In the genomic region with DNA sequence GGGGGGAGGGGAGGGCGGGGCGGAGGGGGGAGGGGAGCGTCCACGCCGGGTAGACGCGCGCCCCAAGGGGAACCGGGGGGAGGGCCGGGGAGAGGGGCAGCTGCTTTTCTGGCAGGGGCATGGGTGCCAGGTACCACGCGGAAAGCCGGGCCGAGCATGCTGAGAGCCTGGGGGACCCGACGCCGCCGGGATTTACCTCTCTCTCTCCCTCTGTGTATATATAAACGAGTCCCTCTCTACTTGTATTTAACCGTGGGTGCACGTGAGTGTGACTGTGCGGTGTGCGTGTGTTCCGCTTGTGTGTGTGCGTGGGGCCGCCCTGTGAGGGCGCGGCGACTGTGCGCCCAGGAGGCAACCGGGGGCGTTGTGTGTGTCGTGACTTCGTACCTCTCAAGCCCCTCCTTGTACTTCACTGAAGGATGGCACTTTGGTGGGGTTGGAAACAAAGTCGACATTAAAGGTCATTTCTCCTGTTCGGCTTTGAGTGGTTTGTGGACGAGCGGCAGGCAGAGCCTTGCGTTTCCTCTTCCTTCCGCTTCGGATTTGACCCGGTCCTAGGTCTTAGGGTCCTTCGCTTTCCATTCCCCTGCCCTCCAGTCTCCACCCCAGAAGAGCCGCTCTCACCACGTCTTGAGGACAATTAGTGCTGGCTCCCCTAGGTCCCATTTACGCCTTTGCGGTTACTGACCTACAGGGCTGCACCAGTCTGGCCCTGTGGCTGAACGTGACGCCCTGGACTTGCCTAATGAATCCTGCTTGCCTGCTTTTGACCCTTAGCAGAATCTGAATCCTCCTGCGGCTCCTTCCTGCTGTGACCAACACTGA, we compare ENCODE assay signal across 2 cellular contexts.
A peak's percentile ranks its signal among the peaks of the same experiment; 100 is the strongest.
TF ChIP-seq lines count a peak whose summit lies in the region.

No MANE protein-coding gene starts in this region.

TF ChIP-seq in IMR-90, 13 proteins besides CTCF, POLR2A, EP300 and RAD21:
- TF ChIP-seq CHD1 (IDR thresholded peaks at IDR 0.05; ENCODE audit: low read depth, low read length) (no peak), MXI1 (IDR thresholded peaks at IDR 0.05; ENCODE audit: borderline replicate concordance, low read depth, low read length) (no peak), MAZ (IDR thresholded peaks at IDR 0.05; ENCODE audit: borderline replicate concordance, low read depth, low read length) (no peak), NFE2L2 (IDR thresholded peaks at IDR 0.05; ENCODE audit: low read depth, low read length) (no peak), RCOR1 (IDR thresholded peaks at IDR 0.05; ENCODE audit: insufficient replicate concordance, low read length) (no peak), CEBPB (IDR thresholded peaks at IDR 0.05; ENCODE audit: low read depth, low read length) (no peak), FOS (IDR thresholded peaks at IDR 0.05; ENCODE audit: low read depth, low read length) (no peak), BHLHE40 (IDR thresholded peaks at IDR 0.05; ENCODE audit: low read depth, low read length) (no peak), SMC3 (IDR thresholded peaks at IDR 0.05; ENCODE audit: low read depth, low read length) (no peak), MAFK (IDR thresholded peaks at IDR 0.05; ENCODE audit: low read depth, low read length) (no peak), RFX5 (IDR thresholded peaks at IDR 0.05; ENCODE audit: low read depth, low read length) (no peak)
- TF ChIP-seq, protein P1, sequence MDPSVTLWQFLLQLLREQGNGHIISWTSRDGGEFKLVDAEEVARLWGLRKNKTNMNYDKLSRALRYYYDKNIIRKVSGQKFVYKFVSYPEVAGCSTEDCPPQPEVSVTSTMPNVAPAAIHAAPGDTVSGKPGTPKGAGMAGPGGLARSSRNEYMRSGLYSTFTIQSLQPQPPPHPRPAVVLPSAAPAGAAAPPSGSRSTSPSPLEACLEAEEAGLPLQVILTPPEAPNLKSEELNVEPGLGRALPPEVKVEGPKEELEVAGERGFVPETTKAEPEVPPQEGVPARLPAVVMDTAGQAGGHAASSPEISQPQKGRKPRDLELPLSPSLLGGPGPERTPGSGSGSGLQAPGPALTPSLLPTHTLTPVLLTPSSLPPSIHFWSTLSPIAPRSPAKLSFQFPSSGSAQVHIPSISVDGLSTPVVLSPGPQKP (IDR thresholded peaks at IDR 0.05; ENCODE audit: borderline replicate concordance, low read depth, low read length): no peak
- TF ChIP-seq, protein P2, sequence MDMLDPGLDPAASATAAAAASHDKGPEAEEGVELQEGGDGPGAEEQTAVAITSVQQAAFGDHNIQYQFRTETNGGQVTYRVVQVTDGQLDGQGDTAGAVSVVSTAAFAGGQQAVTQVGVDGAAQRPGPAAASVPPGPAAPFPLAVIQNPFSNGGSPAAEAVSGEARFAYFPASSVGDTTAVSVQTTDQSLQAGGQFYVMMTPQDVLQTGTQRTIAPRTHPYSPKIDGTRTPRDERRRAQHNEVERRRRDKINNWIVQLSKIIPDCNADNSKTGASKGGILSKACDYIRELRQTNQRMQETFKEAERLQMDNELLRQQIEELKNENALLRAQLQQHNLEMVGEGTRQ (IDR thresholded peaks at IDR 0.05; ENCODE audit: low read depth, low read length): no peak

TF ChIP-seq in endothelial cell of umbilical vein, 7 proteins besides CTCF, POLR2A, EP300 and RAD21:
- TF ChIP-seq EZH2 (IDR thresholded peaks at IDR 0.05; ENCODE audit: borderline replicate concordance, low read depth, low read length, severe bottlenecking): peak; percentile 76
- TF ChIP-seq POLR2AphosphoS5 (IDR thresholded peaks at IDR 0.05; ENCODE audit: insufficient read depth, low read depth, low read length): no peak
